1 cellular context compared by ENCODE assay signal in the genomic region with DNA sequence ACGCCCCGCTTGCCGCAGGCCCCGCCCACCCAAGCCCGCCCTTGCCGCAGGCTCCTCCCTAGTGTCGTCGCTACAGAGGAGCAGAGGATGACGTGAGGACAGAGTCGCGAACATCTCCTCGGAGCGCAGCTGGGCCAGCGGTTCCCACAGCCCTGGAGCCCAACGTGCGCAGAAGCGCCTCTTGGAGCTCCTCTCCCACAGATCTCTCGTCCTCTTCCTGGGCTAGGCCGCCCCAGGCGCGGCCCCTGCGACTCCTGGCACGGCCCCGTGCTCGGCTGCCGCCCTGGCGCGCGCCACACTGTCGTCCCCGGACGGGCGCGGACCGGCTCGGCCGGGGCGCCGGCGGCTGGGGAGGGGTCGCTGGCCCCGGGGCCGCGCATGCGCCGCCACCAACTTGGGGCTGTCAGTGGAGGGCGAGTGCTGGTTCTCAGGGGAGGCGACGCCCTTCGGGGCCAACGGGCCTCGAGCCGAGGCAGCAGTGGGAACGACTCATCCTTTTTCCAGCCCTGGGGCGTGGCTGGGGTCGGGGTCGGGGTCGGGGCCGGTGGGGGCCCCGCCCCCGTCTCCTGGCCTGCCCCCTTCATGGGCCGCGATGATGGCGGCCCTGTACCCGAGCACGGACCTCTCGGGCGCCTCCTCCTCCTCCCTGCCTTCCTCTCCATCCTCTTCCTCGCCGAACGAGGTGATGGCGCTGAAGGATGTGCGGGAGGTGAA.
TF ChIP-seq lines count a peak whose summit lies in the region.

A gene (plus strand): TSS at position 67 of the 714 bp plus-strand sequence. CDS start 526 bp downstream, at position 593.

TF ChIP-seq in HEK293, 187 proteins besides CTCF, POLR2A, EP300 and RAD21 (continued from another document):
- TF ChIP-seq, protein P1, sequence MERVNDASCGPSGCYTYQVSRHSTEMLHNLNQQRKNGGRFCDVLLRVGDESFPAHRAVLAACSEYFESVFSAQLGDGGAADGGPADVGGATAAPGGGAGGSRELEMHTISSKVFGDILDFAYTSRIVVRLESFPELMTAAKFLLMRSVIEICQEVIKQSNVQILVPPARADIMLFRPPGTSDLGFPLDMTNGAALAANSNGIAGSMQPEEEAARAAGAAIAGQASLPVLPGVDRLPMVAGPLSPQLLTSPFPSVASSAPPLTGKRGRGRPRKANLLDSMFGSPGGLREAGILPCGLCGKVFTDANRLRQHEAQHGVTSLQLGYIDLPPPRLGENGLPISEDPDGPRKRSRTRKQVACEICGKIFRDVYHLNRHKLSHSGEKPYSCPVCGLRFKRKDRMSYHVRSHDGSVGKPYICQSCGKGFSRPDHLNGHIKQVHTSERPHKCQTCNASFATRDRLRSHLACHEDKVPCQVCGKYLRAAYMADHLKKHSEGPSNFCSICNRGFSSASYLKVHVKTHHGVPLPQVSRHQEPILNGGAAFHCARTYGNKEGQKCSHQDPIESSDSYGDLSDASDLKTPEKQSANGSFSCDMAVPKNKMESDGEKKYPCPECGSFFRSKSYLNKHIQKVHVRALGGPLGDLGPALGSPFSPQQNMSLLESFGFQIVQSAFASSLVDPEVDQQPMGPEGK (tag by site-specific recombination; IDR thresholded peaks at IDR 0.05) = peak; percentile 73
- no peak for TF ChIP-seq OVOL3 (tag by site-specific recombination; IDR thresholded peaks at IDR 0.05)
- TF ChIP-seq, protein P2, sequence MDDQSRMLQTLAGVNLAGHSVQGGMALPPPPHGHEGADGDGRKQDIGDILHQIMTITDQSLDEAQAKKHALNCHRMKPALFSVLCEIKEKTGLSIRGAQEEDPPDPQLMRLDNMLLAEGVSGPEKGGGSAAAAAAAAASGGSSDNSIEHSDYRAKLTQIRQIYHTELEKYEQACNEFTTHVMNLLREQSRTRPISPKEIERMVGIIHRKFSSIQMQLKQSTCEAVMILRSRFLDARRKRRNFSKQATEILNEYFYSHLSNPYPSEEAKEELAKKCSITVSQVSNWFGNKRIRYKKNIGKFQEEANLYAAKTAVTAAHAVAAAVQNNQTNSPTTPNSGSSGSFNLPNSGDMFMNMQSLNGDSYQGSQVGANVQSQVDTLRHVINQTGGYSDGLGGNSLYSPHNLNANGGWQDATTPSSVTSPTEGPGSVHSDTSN (CRISPR knock-in tag; IDR thresholded peaks at IDR 0.05) = 0 out of 2 replicates have a peak, but pooled peaks have one; percentile 56
